12 cellular contexts compared by ENCODE assay signal in the genomic region with DNA sequence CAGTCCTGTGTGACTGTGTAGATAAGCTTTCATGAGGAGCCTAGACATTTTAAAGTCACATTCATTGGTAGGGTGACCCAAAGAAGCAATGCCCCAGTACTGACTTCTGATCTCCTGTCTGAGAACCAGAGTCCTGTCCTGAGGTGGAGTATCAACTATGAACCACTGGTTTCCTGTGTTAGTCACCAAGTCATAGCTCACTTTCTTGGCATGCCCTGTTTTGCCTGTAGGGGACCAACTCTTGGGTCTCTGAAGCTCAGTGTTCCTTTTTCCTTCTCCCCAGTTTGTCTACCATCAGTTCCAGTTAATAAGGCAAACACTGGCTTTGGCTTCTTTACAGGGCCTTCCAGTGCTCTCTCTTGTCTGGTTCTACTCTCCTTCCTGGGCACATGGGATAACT.
DNase-seq lines count a peak whose midpoint lies in the region; ATAC-seq, FAIRE-seq and TF ChIP-seq lines count a peak whose summit lies in the region.
"Had no signal": no experiment of that assay in that cellular context is flagged by ENCODE, and none has a peak within 500 bp of the region (broad histone marks: within the 10 kb centered on the region; RNA-seq: fewer than 3 reads in every experiment).

No MANE protein-coding gene starts in this region.

- intact Hi-C loops in Panc1 (cut with micrococcal nuclease; ENCODE audit: unreplicated experiment) (loop anchor here (10.0 kb wide), 1 partner anchor 607 kb away; no protein-coding TSS in a partner anchor), HepG2 (cut with micrococcal nuclease; ENCODE audit: unreplicated experiment) (loop anchor here (10.0 kb wide), 1 partner anchor 917 kb away; no protein-coding TSS in a partner anchor)

- H3K27me3 Mint-ChIP-seq in activated T-cell treated with anti-CD3 and anti-CD28 coated beads, Interleukin-2, amount 50 U/mL, for 4 hours (ENCODE audit: low read depth): peaks cover 11% of the 10 kb centered on the region
- H3K27me3 Mint-ChIP-seq in activated T-cell treated with anti-CD3 and anti-CD28 coated beads, Interleukin-2, amount 50 U/mL, for 24 hours: peaks cover 23% of the 10 kb centered on the region
- peaks cover 28 to 72% of the 10 kb centered on the region in 2 donors for H3K27me3 Mint-ChIP-seq in stimulated activated naive B cell treated with anti-CD40 and anti-IgM and Interleukin-4, amounts not matched to agents 10 μg/mL and 1 μg/mL and 100 μg/mL, for 72 hours
- H3K27me3 Mint-ChIP-seq in endothelial cell (ENCODE audit: unreplicated experiment): no peaks in the 10 kb centered on the region

- H3K4me1 ChIP-seq in Panc1 (ENCODE audit: control insufficient read depth, insufficient read depth, low read length) (no peaks in the 10 kb centered on the region), HepG2 (ENCODE audit: insufficient read depth, low read length) (no peaks in the 10 kb centered on the region)

- H3K27ac ChIP-seq in Panc1 (ENCODE audit: low read length) (0 out of 2 replicates have a peak overlapping the region, but pooled peaks have one; percentile 1), HepG2 (ENCODE audit: extremely low read length, insufficient read depth, low read length) (no peak overlapping the region)
- H3K27ac ChIP-seq: dorsolateral prefrontal cortex had no signal

- CTCF ChIA-PET in Panc1 (lab: Charles Lee) (no interaction called here), HepG2 (lab: Yijun Ruan, JAX; ENCODE audit: low intra/inter-chr PET ratio, low total read pairs) (no interaction called here)

- no peak overlapping the region for H3K27ac Mint-ChIP-seq in activated T-cell treated with anti-CD3 and anti-CD28 coated beads, Interleukin-2, amount 50 U/mL, for 24 hours
- no peak overlapping the region for H3K27ac Mint-ChIP-seq in stimulated activated naive B cell treated with anti-CD40 and anti-IgM and Interleukin-4, amounts not matched to agents 10 μg/mL and 1 μg/mL and 100 μg/mL, for 72 hours
- H3K27ac Mint-ChIP-seq in endothelial cell (ENCODE audit: unreplicated experiment): no peak overlapping the region

- no peak overlapping the region for H2AFZ ChIP-seq in HepG2 (ENCODE audit: low read length)

- H3K36me3 Mint-ChIP-seq in activated T-cell treated with anti-CD3 and anti-CD28 coated beads, Interleukin-2, amount 50 U/mL, for 4 hours (ENCODE audit: insufficient read depth): no peaks in the 10 kb centered on the region
- no peaks in the 10 kb centered on the region for H3K36me3 Mint-ChIP-seq in activated T-cell treated with anti-CD3 and anti-CD28 coated beads, Interleukin-2, amount 50 U/mL, for 24 hours (ENCODE audit: low read depth)
- no peaks in the 10 kb centered on the region for H3K36me3 Mint-ChIP-seq in stimulated activated naive B cell treated with anti-CD40 and anti-IgM and Interleukin-4, amounts not matched to agents 10 μg/mL and 1 μg/mL and 100 μg/mL, for 72 hours
- H3K36me3 Mint-ChIP-seq in endothelial cell (ENCODE audit: low read depth, unreplicated experiment): no peaks in the 10 kb centered on the region

- TF ChIP-seq CTCF in Panc1 (IDR thresholded peaks at IDR 0.05): no peak
- TF ChIP-seq CTCF in fibroblast of mammary gland (conservative IDR thresholded peaks at IDR 0.05; ENCODE audit: control insufficient read depth, insufficient read depth, low read depth, low read length): peak; percentile 26
- no peak for TF ChIP-seq CTCF in endothelial cell (IDR thresholded peaks at IDR 0.05; ENCODE audit: unreplicated experiment)
- no peak for TF ChIP-seq CTCF in HepG2 (CRISPR knock-in tag; IDR thresholded peaks at IDR 0.05)

- H3K4me3 Mint-ChIP-seq in activated T-cell treated with anti-CD3 and anti-CD28 coated beads, Interleukin-2, amount 50 U/mL, for 4 hours: no peak overlapping the region
- no peak overlapping the region for H3K4me3 Mint-ChIP-seq in activated T-cell treated with anti-CD3 and anti-CD28 coated beads, Interleukin-2, amount 50 U/mL, for 24 hours
- H3K4me3 Mint-ChIP-seq in stimulated activated naive B cell treated with anti-CD40 and anti-IgM and Interleukin-4, amounts not matched to agents 10 μg/mL and 1 μg/mL and 100 μg/mL, for 72 hours: no peak overlapping the region
- no peak overlapping the region for H3K4me3 Mint-ChIP-seq in endothelial cell (ENCODE audit: unreplicated experiment)

- H3K9ac ChIP-seq in HepG2 (ENCODE audit: insufficient read depth, low read depth, low read length): no peak overlapping the region

- H3K36me3 ChIP-seq in Panc1 (ENCODE audit: control insufficient read depth, insufficient read depth, low read length) (no peaks in the 10 kb centered on the region), HepG2 (replicated peaks in 1 of 2; ENCODE audit: control insufficient read depth in 1 of 2, insufficient read depth in 2 of 2, low read length in 2 of 2) (no peaks in the 10 kb centered on the region)

- H3K9me3 Mint-ChIP-seq in activated T-cell treated with anti-CD3 and anti-CD28 coated beads, Interleukin-2, amount 50 U/mL, for 4 hours: no peaks in the 10 kb centered on the region
- no peaks in the 10 kb centered on the region for H3K9me3 Mint-ChIP-seq in activated T-cell treated with anti-CD3 and anti-CD28 coated beads, Interleukin-2, amount 50 U/mL, for 24 hours
- H3K9me3 Mint-ChIP-seq in stimulated activated naive B cell treated with anti-CD40 and anti-IgM and Interleukin-4, amounts not matched to agents 10 μg/mL and 1 μg/mL and 100 μg/mL, for 72 hours: no peaks in the 10 kb centered on the region
- no peaks in the 10 kb centered on the region for H3K9me3 Mint-ChIP-seq in endothelial cell (ENCODE audit: unreplicated experiment)

- no peaks in the 10 kb centered on the region for H3K79me2 ChIP-seq in HepG2 (ENCODE audit: insufficient read depth, low read length)

- TF ChIP-seq EP300 in HepG2 (IDR thresholded peaks at IDR 0.05; ENCODE audit: low read depth in 2 of 2, low read length in 2 of 2) (no peak), HepG2 (CRISPR knock-in tag; IDR thresholded peaks at IDR 0.05; ENCODE audit: borderline replicate concordance) (no peak)

- in situ Hi-C loops in Panc1 (cut with HindIII; ENCODE audit: low pct_unique_long_range_greater_than_20kb, low sequenced_read_pairs) (no loop called here), HepG2 (cut with HindIII; ENCODE audit: extremely low pct_ligation_motif_present, low pct_unique_long_range_greater_than_20kb) (loop anchor here (10.0 kb wide), 2 partner anchors 717 to 797 kb away; no protein-coding TSS in a partner anchor)

- no peak overlapping the region for H3K4me3 ChIP-seq in Panc1 (ENCODE audit: low read depth in 2 of 2, low read length in 2 of 2)
- H3K4me3 ChIP-seq in fibroblast of mammary gland (ENCODE audit: control insufficient read depth, low read depth, low read length): no peak overlapping the region
- H3K4me3 ChIP-seq in HepG2 (replicated peaks in 1 of 3; ENCODE audit: insufficient read depth in 1 of 3, low read depth in 2 of 3, low read length in 3 of 3): no peak overlapping the region
- H3K4me3 ChIP-seq: dorsolateral prefrontal cortex had no signal

- ATAC-seq in activated T-cell treated with anti-CD3 and anti-CD28 coated beads, Interleukin-2, amount 50 U/mL, for 4 hours: peak; percentile 46 to 48
- ATAC-seq in Panc1: no peak
- ATAC-seq in stimulated activated naive B cell treated with anti-CD40 and anti-IgM and Interleukin-4, amounts not matched to agents 10 μg/mL and 1 μg/mL and 100 μg/mL, for 72 hours (replicated peaks): peak; percentile 41 to 49
- no peak for ATAC-seq in HepG2

- no peak overlapping the region for H3K4me2 ChIP-seq in HepG2 (ENCODE audit: low read depth, low read length)

- no peak for FAIRE-seq in HepG2 (lab: Jason Lieb, UNC)

- no peaks in the 10 kb centered on the region for H3K4me1 Mint-ChIP-seq in activated T-cell treated with anti-CD3 and anti-CD28 coated beads, Interleukin-2, amount 50 U/mL, for 4 hours (ENCODE audit: low read depth)
- peaks cover 9% of the 10 kb centered on the region for H3K4me1 Mint-ChIP-seq in activated T-cell treated with anti-CD3 and anti-CD28 coated beads, Interleukin-2, amount 50 U/mL, for 24 hours (ENCODE audit: low read depth)
- H3K4me1 Mint-ChIP-seq in stimulated activated naive B cell treated with anti-CD40 and anti-IgM and Interleukin-4, amounts not matched to agents 10 μg/mL and 1 μg/mL and 100 μg/mL, for 72 hours: peaks cover 1 to 6% of the 10 kb centered on the region in 2 donors
- peaks cover 3% of the 10 kb centered on the region for H3K4me1 Mint-ChIP-seq in endothelial cell (ENCODE audit: unreplicated experiment)

- H3K27me3 ChIP-seq in Panc1 (ENCODE audit: control insufficient read depth, insufficient read depth, low read length) (no peaks in the 10 kb centered on the region), HepG2 (ENCODE audit: control insufficient read depth in 1 of 2, insufficient read depth in 2 of 2, low read length in 2 of 2) (no peaks in the 10 kb centered on the region)

- TF ChIP-seq RAD21 in HepG2 (CRISPR knock-in tag; IDR thresholded peaks at IDR 0.05): no peak

- POLR2A ChIA-PET in Panc1 (lab: Charles Lee): no interaction called here
- POLR2A ChIA-PET in HepG2 (lab: Yijun Ruan, JAX): no interaction called here

- H3K9me3 ChIP-seq in Panc1 (ENCODE audit: control insufficient read depth, insufficient read depth, low read depth, low read length) (no peaks in the 10 kb centered on the region), HepG2 (ENCODE audit: low read length) (no peaks in the 10 kb centered on the region)

- no TSS peak for BruUV-seq in Panc1 (replicated peaks; lab: Mats Ljungman, UMichigan)
- BruUV-seq in HepG2 (replicated peaks; lab: Mats Ljungman, UMichigan): no TSS peak

- no peak for TF ChIP-seq POLR2A in HepG2 (IDR thresholded peaks at IDR 0.05; ENCODE audit: insufficient read depth in 1 of 2, low read depth in 2 of 2, low read length in 2 of 2)

- no peaks in the 10 kb centered on the region for H4K20me1 ChIP-seq in HepG2 (ENCODE audit: insufficient read depth, low read length)

- DNase-seq in activated T-cell treated with anti-CD3 and anti-CD28 coated beads, Interleukin-2, amount 50 U/mL, for 4 hours: no peak
- DNase-seq in activated T-cell treated with anti-CD3 and anti-CD28 coated beads, Interleukin-2, amount 50 U/mL, for 24 hours: no peak
- DNase-seq in Panc1 (ENCODE audit: low read depth, low spot score): no peak
- peak; percentile 19 for DNase-seq in fibroblast of mammary gland (ENCODE audit: low read depth)
- DNase-seq in stimulated activated naive B cell treated with anti-CD40 and anti-IgM and Interleukin-4, amounts not matched to agents 10 μg/mL and 1 μg/mL and 100 μg/mL, for 72 hours: no peak
- DNase-seq in endothelial cell (ENCODE audit: low spot score): no peak
- no peak for DNase-seq in HepG2 (ENCODE audit: low spot score)
- no peak for DNase-seq in stimulated activated CD4-positive, alpha-beta T cell treated with anti-CD3 and anti-CD28 coated beads, Interleukin-15, amount 100 ng/mL, for 24 hours
- DNase-seq: activated gamma-delta T cell, dorsolateral prefrontal cortex, NCI-H1417, NCI-H774 had no signal

TF ChIP-seq in HepG2, 621 proteins besides CTCF, POLR2A, EP300 and RAD21 (continues in another document):
- no peak for TF ChIP-seq ZNF678 (CRISPR knock-in tag; IDR thresholded peaks at IDR 0.05)
- TF ChIP-seq PTBP1 (IDR thresholded peaks at IDR 0.05; ENCODE audit: low read depth, low read length, poor library complexity, severe bottlenecking): no peak

Comparison
In these comparisons a context has a peak if more than half of its experiments do, and no peak if none do; other contexts are left out.
1. ATAC-seq: peak in activated T-cell treated with anti-CD3 and anti-CD28 coated beads, Interleukin-2, amount 50 U/mL, for 4 hours (2 of 2) and stimulated activated naive B cell treated with anti-CD40 and anti-IgM and Interleukin-4, amounts not matched to agents 10 μg/mL and 1 μg/mL and 100 μg/mL, for 72 hours (2 of 2); none in Panc1 (single experiment) and HepG2 (single experiment).